ENCODE assay signal across 26 cellular contexts in the genomic region with DNA sequence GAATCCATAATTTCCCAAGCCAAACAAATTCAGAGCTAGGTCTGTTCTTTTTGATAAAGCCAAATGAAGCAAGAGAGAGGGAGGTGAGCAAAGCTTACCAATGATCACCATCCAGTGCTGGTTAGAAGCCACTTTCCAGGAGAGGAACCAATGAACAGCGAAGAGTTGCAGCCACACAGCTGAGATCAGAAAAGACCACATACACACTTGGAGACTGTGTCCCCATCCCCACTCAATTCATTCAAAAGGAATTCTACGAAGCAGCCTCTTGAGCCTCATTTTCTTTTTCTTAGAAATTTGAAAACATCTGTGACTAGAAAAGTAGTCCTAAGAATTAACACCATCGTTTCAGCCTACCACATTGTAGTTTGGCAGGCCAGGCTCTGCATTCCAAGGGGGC. TPM values are rescaled to one million over a fixed set of nuclear protein-coding genes. Genes with fewer than 3 reads are reported as not detected.
DNase-seq lines count a peak whose midpoint lies in the region; ATAC-seq, FAIRE-seq and TF ChIP-seq lines count a peak whose summit lies in the region.
"Had no signal": no experiment of that assay in that cellular context is flagged by ENCODE, and none has a peak within 500 bp of the region (broad histone marks: within the 10 kb centered on the region; RNA-seq: fewer than 3 reads in every experiment).

No MANE protein-coding gene starts in this region.

- no peak for TF ChIP-seq POLR2A in HepG2 (IDR thresholded peaks at IDR 0.05; ENCODE audit: insufficient read depth in 1 of 2, low read depth in 2 of 2, low read length in 2 of 2)
- TF ChIP-seq POLR2A in right lobe of liver (IDR thresholded peaks at IDR 0.05): no peak
- TF ChIP-seq POLR2A in stomach (IDR thresholded peaks at IDR 0.05): no peak

- H2BK15ac ChIP-seq in mesenchymal stem cell (ENCODE audit: low read depth, poor library complexity, severe bottlenecking): no peak overlapping the region

- no peak overlapping the region for H2AFZ ChIP-seq in HepG2 (ENCODE audit: low read length)
- H2AFZ ChIP-seq in mesenchymal stem cell (ENCODE audit: low read depth, low read length): no peak overlapping the region
- H2AFZ ChIP-seq: GM23338 had no signal

- H3K4me1 ChIP-seq in HepG2 (ENCODE audit: insufficient read depth, low read length) (peaks cover 27% of the 10 kb centered on the region), right lobe of liver (peaks cover 0 to 38% (median 14%) of the 10 kb centered on the region in 4 donors), mesenchymal stem cell (ENCODE audit: control insufficient read depth, insufficient read depth, low read depth, low read length) (peaks cover 5% of the 10 kb centered on the region), stomach (peaks cover 11 to 65% (median 40%) of the 10 kb centered on the region in 4 donors)

- H3K27me3 ChIP-seq in HepG2 (ENCODE audit: control insufficient read depth in 1 of 2, insufficient read depth in 2 of 2, low read length in 2 of 2) (peaks cover 0 to under 1% of the 10 kb centered on the region in 2 experiments; a peak in 1 of 5 replicates), right lobe of liver (no peaks in the 10 kb centered on the region), mesenchymal stem cell (ENCODE audit: control insufficient read depth in 1 of 2, insufficient read depth in 1 of 2, low read length in 2 of 2) (peaks cover 7 to 8% of the 10 kb centered on the region in 2 experiments), stomach (no peaks in the 10 kb centered on the region)
- H3K27me3 ChIP-seq: BE2C, SJCRH30 had no signal

- FAIRE-seq in HepG2 (lab: Jason Lieb, UNC): no peak
- FAIRE-seq: HTR-8/SVneo had no signal

- no peaks in the 10 kb centered on the region for H4K20me1 ChIP-seq in HepG2 (ENCODE audit: insufficient read depth, low read length)

- H3K23ac ChIP-seq in mesenchymal stem cell (ENCODE audit: low read length in 2 of 2): no peak overlapping the region

- H3K36me3 Mint-ChIP-seq in T-helper 2 cell treated with Interferon-gamma antibody and Interleukin-4, amounts not matched to agents 5 μg/mL and 100 μg/mL, for 36 hours (ENCODE audit: low read depth): peaks cover 46% of the 10 kb centered on the region

- no peak overlapping the region for H3K9ac ChIP-seq in HepG2 (ENCODE audit: insufficient read depth, low read depth, low read length)
- peak overlapping the region; percentile 9 for H3K9ac ChIP-seq in mesenchymal stem cell (ENCODE audit: low read length)

- no peaks in the 10 kb centered on the region for H3K9me3 Mint-ChIP-seq in T-helper 2 cell treated with Interferon-gamma antibody and Interleukin-4, amounts not matched to agents 5 μg/mL and 100 μg/mL, for 36 hours
- H3K9me3 Mint-ChIP-seq: GM23338 had no signal

- H4K8ac ChIP-seq in mesenchymal stem cell (ENCODE audit: low read length): no peak overlapping the region

- H3K14ac ChIP-seq in mesenchymal stem cell (ENCODE audit: low read length in 2 of 2): no peak overlapping the region

- H3K4me3 Mint-ChIP-seq in T-helper 2 cell treated with Interferon-gamma antibody and Interleukin-4, amounts not matched to agents 5 μg/mL and 100 μg/mL, for 36 hours: no peak overlapping the region
- H3K4me3 Mint-ChIP-seq: GM23338 had no signal

- H3K79me2 ChIP-seq in HepG2 (ENCODE audit: insufficient read depth, low read length): no peaks in the 10 kb centered on the region

- H3K79me1 ChIP-seq in mesenchymal stem cell (replicated peaks; ENCODE audit: low read length, poor library complexity, severe bottlenecking): peaks cover 33% of the 10 kb centered on the region

- H2BK5ac ChIP-seq in mesenchymal stem cell (ENCODE audit: low read depth, low read length, poor library complexity, severe bottlenecking): no peak overlapping the region

- no peak overlapping the region for H4K91ac ChIP-seq in mesenchymal stem cell (ENCODE audit: low read length)

- no peak for TF ChIP-seq RAD21 in HepG2 (CRISPR knock-in tag; IDR thresholded peaks at IDR 0.05)

- in situ Hi-C loops in HepG2 (cut with HindIII; ENCODE audit: extremely low pct_ligation_motif_present, low pct_unique_long_range_greater_than_20kb): loop anchor here (5.0 kb wide), 1 partner anchor 62 kb away; no protein-coding TSS in a partner anchor

- H3K36me3 ChIP-seq in HepG2 (replicated peaks in 1 of 2; ENCODE audit: control insufficient read depth in 1 of 2, insufficient read depth in 2 of 2, low read length in 2 of 2) (peaks cover 28 to 55% of the 10 kb centered on the region in 2 experiments), right lobe of liver (peaks cover 8 to 56% (median 38%) of the 10 kb centered on the region in 4 donors), mesenchymal stem cell (ENCODE audit: control insufficient read depth in 1 of 2, insufficient read depth in 2 of 2, low read depth in 1 of 2, low read length in 2 of 2) (peaks cover 46 to 59% of the 10 kb centered on the region in 2 experiments), stomach (peaks cover 56 to 61% (median 58%) of the 10 kb centered on the region in 4 donors)

- H2BK120ac ChIP-seq in mesenchymal stem cell (ENCODE audit: low read depth, low read length): no peak overlapping the region

- no TSS peak for BruUV-seq in HepG2 (replicated peaks; lab: Mats Ljungman, UMichigan)

- no peak overlapping the region for H2BK12ac ChIP-seq in mesenchymal stem cell (ENCODE audit: low read length in 2 of 2)

- TF ChIP-seq EP300 in HepG2 (IDR thresholded peaks at IDR 0.05; ENCODE audit: low read depth in 2 of 2, low read length in 2 of 2) (no peak), HepG2 (CRISPR knock-in tag; IDR thresholded peaks at IDR 0.05; ENCODE audit: borderline replicate concordance) (no peak), stomach (IDR thresholded peaks at IDR 0.05) (no peak)

- peaks cover 7% of the 10 kb centered on the region for H3K4me1 Mint-ChIP-seq in T-helper 2 cell treated with Interferon-gamma antibody and Interleukin-4, amounts not matched to agents 5 μg/mL and 100 μg/mL, for 36 hours (ENCODE audit: low read depth)

- intact Hi-C loops in HepG2 (cut with micrococcal nuclease; ENCODE audit: unreplicated experiment): no loop called here
- intact Hi-C loops in right lobe of liver (cut with DNase I): loop anchor here in 1 of 2 donors (10.0 kb wide), 1 partner anchor 75 kb away; no protein-coding TSS in a partner anchor
- intact Hi-C loops in stomach (cut with DNase I; ENCODE audit: low total_unique reads): no loop called here

- no peaks in the 10 kb centered on the region for H3K9me3 ChIP-seq in HepG2 (ENCODE audit: low read length)
- no peaks in the 10 kb centered on the region for H3K9me3 ChIP-seq in right lobe of liver
- no peaks in the 10 kb centered on the region for H3K9me3 ChIP-seq in mesenchymal stem cell (ENCODE audit: control insufficient read depth, low read length)
- no peaks in the 10 kb centered on the region for H3K9me3 ChIP-seq in stomach
- H3K9me3 ChIP-seq: BE2C, SJCRH30 had no signal

- peaks cover 3% of the 10 kb centered on the region for H3K27me3 Mint-ChIP-seq in T-helper 2 cell treated with Interferon-gamma antibody and Interleukin-4, amounts not matched to agents 5 μg/mL and 100 μg/mL, for 36 hours (ENCODE audit: low read depth)

- WGBS in HepG2 (ENCODE audit: low lambda C conversion rate): 97% methylated on average over 3 of the region's 3 CpGs
- 75% methylated on average over 3 of the region's 3 CpGs for WGBS in right lobe of liver (ENCODE audit: insufficient coverage, low coverage, low lambda C conversion rate, missing lambda C conversion rate)
- WGBS in mesenchymal stem cell: 100% methylated on average over 3 of the region's 3 CpGs
- WGBS in stomach, 5 donors: 70 to 83% (median 79%) methylated on average over 3 of the region's 3 CpGs

- H3K27ac Mint-ChIP-seq in T-helper 2 cell treated with Interferon-gamma antibody and Interleukin-4, amounts not matched to agents 5 μg/mL and 100 μg/mL, for 36 hours: peak overlapping the region; percentile 53
- H3K27ac Mint-ChIP-seq: GM23338 had no signal

- H3K27ac ChIP-seq in HepG2 (ENCODE audit: extremely low read length, insufficient read depth, low read length) (no peak overlapping the region), right lobe of liver (peak overlapping the region in 1 of 3 donors; percentile 85), mesenchymal stem cell (ENCODE audit: low read length, poor library complexity, severe bottlenecking) (no peak overlapping the region), stomach (peak overlapping the region in 2 of 5 donors; percentile 36 to 58)
- H3K27ac ChIP-seq: 22Rv1, HL-60, RWPE1, SJCRH30 had no signal

- TF ChIP-seq CTCF in HepG2 (CRISPR knock-in tag; IDR thresholded peaks at IDR 0.05) (no peak), right lobe of liver (IDR thresholded peaks at IDR 0.05) (no peak), stomach (IDR thresholded peaks at IDR 0.05) (no peak)

- H3K4me3 ChIP-seq in HepG2 (replicated peaks in 1 of 3; ENCODE audit: insufficient read depth in 1 of 3, low read depth in 2 of 3, low read length in 3 of 3) (no peak overlapping the region), right lobe of liver (no peak overlapping the region), mesenchymal stem cell (ENCODE audit: insufficient read depth in 1 of 2, low read depth in 1 of 2, low read length in 2 of 2) (no peak overlapping the region), stomach (no peak overlapping the region)
- H3K4me3 ChIP-seq: GM23338, SJCRH30 had no signal

- POLR2A ChIA-PET in HepG2 (lab: Yijun Ruan, JAX): no interaction called here

- ATAC-seq in HepG2 (no peak), right lobe of liver (no peak)
- ATAC-seq: GM23338, HCT116, PC-3 had no signal

- no peak overlapping the region for H3K18ac ChIP-seq in mesenchymal stem cell (ENCODE audit: low read depth in 1 of 2, low read length in 2 of 2)

- H3K4me2 ChIP-seq in HepG2 (ENCODE audit: low read depth, low read length) (no peak overlapping the region), mesenchymal stem cell (ENCODE audit: low read length, poor library complexity, severe bottlenecking) (no peak overlapping the region)
- H3K4me2 ChIP-seq: GM23338 had no signal

- H3K4ac ChIP-seq in mesenchymal stem cell (ENCODE audit: low read depth in 1 of 2, low read length in 2 of 2): no peak overlapping the region

- no peak overlapping the region for H2AK5ac ChIP-seq in mesenchymal stem cell (ENCODE audit: low read length, severe bottlenecking)

- CTCF ChIA-PET in HepG2 (lab: Yijun Ruan, JAX; ENCODE audit: low intra/inter-chr PET ratio, low total read pairs): no interaction called here

- DNase-seq in T-helper 2 cell treated with Interferon-gamma antibody and Interleukin-4, amounts not matched to agents 5 μg/mL and 100 μg/mL, for 36 hours (ENCODE audit: low spot score): no peak
- DNase-seq in T-helper 2 cell: no peak
- DNase-seq in HepG2 (ENCODE audit: low spot score): no peak
- DNase-seq in right lobe of liver: no peak
- no peak for DNase-seq in mesenchymal stem cell
- no peak for DNase-seq in stimulated activated naive CD4-positive, alpha-beta T cell (lab: John Stamatoyannopoulos, UW)
- DNase-seq in Ammon's horn (ENCODE audit: low spot score): no peak
- no peak for DNase-seq in stomach
- DNase-seq: BE2C, GF-D8, MV-4-11, NCI-H1417 treated with DMSO at 0.1 percent for 48 hours, NCI-H1930, NCI-H2171 treated with DMSO at 0.1 percent for 48 hours, NCI-H446 treated with DMSO at 0.1 percent for 48 hours, NCI-H748 treated with DMSO at 0.1 percent for 48 hours, PC-3, SJCRH30 had no signal

RNA-seq across cellular contexts. Expression of a gene that starts 9.1 kb away (rescaled TPM):
- total RNA-seq in HepG2 (2016; rRNA removed; fragmentation: Illumina TruSeq; extraction: Trizol) (37.9 and 41.7 TPM in 2 replicates), right lobe of liver (10 to 100 TPM; 23.6 to 48.6 (median 33.1) TPM), stomach (100 to 1,000 TPM in 1 of 5 donors, 10 to 100 TPM in 4; 20.4 to 137 (median 24.2) TPM)
- total RNA-seq in HepG2 (2016; cell fraction: cytosol; rRNA removed; fragmentation: Illumina TruSeq; extraction: Trizol; ENCODE audit: low read depth): 25.3 and 28.6 TPM in 2 replicates
- total RNA-seq in HepG2 (2016; cell fraction: insoluble cytoplasmic fraction; rRNA removed; fragmentation: Illumina TruSeq; extraction: Trizol): 30.4 and 39.8 TPM in 2 replicates
- 62.1 and 67.2 TPM in 2 replicates for total RNA-seq in HepG2 (2016; cell fraction: membrane; rRNA removed; fragmentation: Illumina TruSeq; extraction: Trizol)
- total RNA-seq in HepG2 (2016; cell fraction: nucleus; rRNA removed; fragmentation: Illumina TruSeq; extraction: Trizol): 22.1 and 39.3 TPM in 2 replicates
- polyA plus RNA-seq in HepG2 (2011; rRNA removed) (11.7 and 12.0 TPM in 2 replicates), stomach (10 to 100 TPM; 25.0 to 32.8 (median 31.9) TPM)
- 8.0 and 9.6 TPM in 2 replicates for polyA plus RNA-seq in HepG2 (2011; cell fraction: cytosol; rRNA removed)
- polyA plus RNA-seq in HepG2 (2011; cell fraction: nucleus; rRNA removed): 14.6 and 16.1 TPM in 2 replicates
- polyA plus RNA-seq in HepG2 (2012): 38.7 and 55.5 TPM in 2 replicates
- polyA plus RNA-seq in HepG2 (2016; cell fraction: cytosol; fragmentation: Illumina TruSeq; extraction: Trizol; ENCODE audit: low read depth): 54.7 and 56.1 TPM in 2 replicates
- 55.4 and 68.5 TPM in 2 replicates for polyA plus RNA-seq in HepG2 (2016; cell fraction: insoluble cytoplasmic fraction; fragmentation: Illumina TruSeq; extraction: Trizol; ENCODE audit: low read depth)
- polyA plus RNA-seq in HepG2 (2016; cell fraction: membrane; fragmentation: Illumina TruSeq; extraction: Trizol; ENCODE audit: low read depth): 93.4 and 96.6 TPM in 2 replicates
- 82.9 and 88.0 TPM in 2 replicates for polyA plus RNA-seq in HepG2 (2016; cell fraction: nucleus; fragmentation: Illumina TruSeq; extraction: Trizol; ENCODE audit: insufficient read depth, low read depth)
- polyA minus RNA-seq in HepG2 (2011; rRNA and poly(A)+ RNA removed; ENCODE audit: low replicate concordance): 7.3 and 19.3 TPM in 2 replicates
- 8.6 and 10.4 TPM in 2 replicates for polyA minus RNA-seq in HepG2 (2011; cell fraction: cytosol; rRNA and poly(A)+ RNA removed)
- 10.8 and 15.2 TPM in 2 replicates for polyA minus RNA-seq in HepG2 (2011; cell fraction: nucleus; rRNA and poly(A)+ RNA removed)
- 51.6 TPM for polyA plus RNA-seq in mesenchymal stem cell (2013, experiment 1 of 2)
- polyA plus RNA-seq in mesenchymal stem cell (2013, experiment 2 of 2): 50.8 TPM

RNA-seq across cellular contexts. Expression of a gene that starts 18.2 kb away (rescaled TPM):
- total RNA-seq in HepG2 (2016; rRNA removed; fragmentation: Illumina TruSeq; extraction: Trizol) (0.07 TPM in 1 of 2 replicates, not detected in the other), right lobe of liver (under 1 TPM in 1 of 6 experiments, not detected in 5; 0.07 TPM), stomach (under 1 TPM in 2 of 5 donors, not detected in 3; under 0.01 to 0.37 TPM)
- total RNA-seq in HepG2 (2016; cell fraction: cytosol; rRNA removed; fragmentation: Illumina TruSeq; extraction: Trizol; ENCODE audit: low read depth): not detected in 2 replicates
- total RNA-seq in HepG2 (2016; cell fraction: insoluble cytoplasmic fraction; rRNA removed; fragmentation: Illumina TruSeq; extraction: Trizol): 0.06 TPM in 1 of 2 replicates, not detected in the other
- not detected in 2 replicates for total RNA-seq in HepG2 (2016; cell fraction: membrane; rRNA removed; fragmentation: Illumina TruSeq; extraction: Trizol)
- 0.19 TPM in 1 of 2 replicates, not detected in the other for total RNA-seq in HepG2 (2016; cell fraction: nucleus; rRNA removed; fragmentation: Illumina TruSeq; extraction: Trizol)
- polyA plus RNA-seq in HepG2 (2011; rRNA removed) (0.03 and 0.07 TPM in 2 replicates), stomach (under 1 TPM in 2 of 3 donors, not detected in 1; 0.12 to 0.38 TPM)
- polyA plus RNA-seq in HepG2 (2011; cell fraction: cytosol; rRNA removed): 0.01 TPM in 1 of 2 replicates, not detected in the other
- polyA plus RNA-seq in HepG2 (2011; cell fraction: nucleus; rRNA removed): 0.07 and 0.18 TPM in 2 replicates
- 0.04 and 0.07 TPM in 2 replicates for polyA plus RNA-seq in HepG2 (2012)
- polyA plus RNA-seq in HepG2 (2016; cell fraction: cytosol; fragmentation: Illumina TruSeq; extraction: Trizol; ENCODE audit: low read depth): not detected in 2 replicates
- polyA plus RNA-seq in HepG2 (2016; cell fraction: insoluble cytoplasmic fraction; fragmentation: Illumina TruSeq; extraction: Trizol; ENCODE audit: low read depth): not detected in 2 replicates
- not detected in 2 replicates for polyA plus RNA-seq in HepG2 (2016; cell fraction: membrane; fragmentation: Illumina TruSeq; extraction: Trizol; ENCODE audit: low read depth)
- polyA plus RNA-seq in HepG2 (2016; cell fraction: nucleus; fragmentation: Illumina TruSeq; extraction: Trizol; ENCODE audit: insufficient read depth, low read depth): 0.26 TPM in 1 of 2 replicates, not detected in the other
- polyA minus RNA-seq in HepG2 (2011; rRNA and poly(A)+ RNA removed; ENCODE audit: low replicate concordance): 0.21 and 0.24 TPM in 2 replicates
- polyA minus RNA-seq in HepG2 (2011; cell fraction: cytosol; rRNA and poly(A)+ RNA removed): not detected in 2 replicates
- polyA minus RNA-seq in HepG2 (2011; cell fraction: nucleus; rRNA and poly(A)+ RNA removed): 0.12 and 0.13 TPM in 2 replicates
- polyA plus RNA-seq in mesenchymal stem cell (2013, experiment 1 of 2): not detected
- 0.01 TPM for polyA plus RNA-seq in mesenchymal stem cell (2013, experiment 2 of 2)
- total RNA-seq: PC-3 had no signal

RNA-seq across cellular contexts. Expression of a gene that starts 47.2 kb away (rescaled TPM):
- total RNA-seq in HepG2 (2016; rRNA removed; fragmentation: Illumina TruSeq; extraction: Trizol): not detected in 2 replicates
- total RNA-seq in HepG2 (2016; cell fraction: cytosol; rRNA removed; fragmentation: Illumina TruSeq; extraction: Trizol; ENCODE audit: low read depth): not detected in 2 replicates
- not detected in 2 replicates for total RNA-seq in HepG2 (2016; cell fraction: insoluble cytoplasmic fraction; rRNA removed; fragmentation: Illumina TruSeq; extraction: Trizol)
- not detected in 2 replicates for total RNA-seq in HepG2 (2016; cell fraction: membrane; rRNA removed; fragmentation: Illumina TruSeq; extraction: Trizol)
- not detected in 2 replicates for total RNA-seq in HepG2 (2016; cell fraction: nucleus; rRNA removed; fragmentation: Illumina TruSeq; extraction: Trizol)
- not detected in 2 replicates for polyA plus RNA-seq in HepG2 (2011; rRNA removed)
- not detected in 2 replicates for polyA plus RNA-seq in HepG2 (2011; cell fraction: cytosol; rRNA removed)
- polyA plus RNA-seq in HepG2 (2011; cell fraction: nucleus; rRNA removed): not detected in 2 replicates
- not detected in 2 replicates for polyA plus RNA-seq in HepG2 (2012)
- not detected in 2 replicates for polyA plus RNA-seq in HepG2 (2016; cell fraction: cytosol; fragmentation: Illumina TruSeq; extraction: Trizol; ENCODE audit: low read depth)
- polyA plus RNA-seq in HepG2 (2016; cell fraction: insoluble cytoplasmic fraction; fragmentation: Illumina TruSeq; extraction: Trizol; ENCODE audit: low read depth): not detected in 2 replicates
- not detected in 2 replicates for polyA plus RNA-seq in HepG2 (2016; cell fraction: membrane; fragmentation: Illumina TruSeq; extraction: Trizol; ENCODE audit: low read depth)
- not detected in 2 replicates for polyA plus RNA-seq in HepG2 (2016; cell fraction: nucleus; fragmentation: Illumina TruSeq; extraction: Trizol; ENCODE audit: insufficient read depth, low read depth)
- polyA minus RNA-seq in HepG2 (2011; rRNA and poly(A)+ RNA removed; ENCODE audit: low replicate concordance): not detected in 2 replicates
- not detected in 2 replicates for polyA minus RNA-seq in HepG2 (2011; cell fraction: cytosol; rRNA and poly(A)+ RNA removed)
- polyA minus RNA-seq in HepG2 (2011; cell fraction: nucleus; rRNA and poly(A)+ RNA removed): not detected in 2 replicates
- 1 to 10 TPM; 4.0 to 5.6 (median 4.7) TPM for total RNA-seq in right lobe of liver
- polyA plus RNA-seq in mesenchymal stem cell (2013, experiment 1 of 2): 0.01 TPM
- under 0.01 TPM for polyA plus RNA-seq in mesenchymal stem cell (2013, experiment 2 of 2)
- 10 to 100 TPM in 2 of 5 donors, 1 to 10 TPM in 2, under 1 TPM in 1; 0.87 to 13.8 (median 4.9) TPM for total RNA-seq in stomach
- polyA plus RNA-seq in stomach: 1 to 10 TPM; 2.9 to 5.2 (median 4.0) TPM
- total RNA-seq: PC-3 had no signal
- polyA plus RNA-seq: AG04450 had no signal

RNA-seq across cellular contexts. Expression of a gene that starts 47.4 kb away (rescaled TPM):
- total RNA-seq in HepG2 (2016; rRNA removed; fragmentation: Illumina TruSeq; extraction: Trizol) (not detected in 2 replicates), right lobe of liver (1 to 10 TPM in 5 of 6 experiments, under 1 TPM in 1; 0.92 to 2.2 (median 1.4) TPM), stomach (1 to 10 TPM in 2 of 5 donors, under 1 TPM in 1, not detected in 2; 0.18 to 1.7 (median 1.0) TPM)
- not detected in 2 replicates for total RNA-seq in HepG2 (2016; cell fraction: cytosol; rRNA removed; fragmentation: Illumina TruSeq; extraction: Trizol; ENCODE audit: low read depth)
- total RNA-seq in HepG2 (2016; cell fraction: insoluble cytoplasmic fraction; rRNA removed; fragmentation: Illumina TruSeq; extraction: Trizol): not detected in 2 replicates
- not detected in 2 replicates for total RNA-seq in HepG2 (2016; cell fraction: membrane; rRNA removed; fragmentation: Illumina TruSeq; extraction: Trizol)
- total RNA-seq in HepG2 (2016; cell fraction: nucleus; rRNA removed; fragmentation: Illumina TruSeq; extraction: Trizol): not detected in 2 replicates
- polyA plus RNA-seq in HepG2 (2011; rRNA removed) (not detected in 2 replicates), stomach (1 to 10 TPM in 2 of 3 donors, under 1 TPM in 1; 0.81 to 4.1 (median 2.4) TPM)
- polyA plus RNA-seq in HepG2 (2011; cell fraction: cytosol; rRNA removed): not detected in 2 replicates
- polyA plus RNA-seq in HepG2 (2011; cell fraction: nucleus; rRNA removed): not detected in 2 replicates
- polyA plus RNA-seq in HepG2 (2012): not detected in 2 replicates
- polyA plus RNA-seq in HepG2 (2016; cell fraction: cytosol; fragmentation: Illumina TruSeq; extraction: Trizol; ENCODE audit: low read depth): not detected in 2 replicates
- not detected in 2 replicates for polyA plus RNA-seq in HepG2 (2016; cell fraction: insoluble cytoplasmic fraction; fragmentation: Illumina TruSeq; extraction: Trizol; ENCODE audit: low read depth)
- not detected in 2 replicates for polyA plus RNA-seq in HepG2 (2016; cell fraction: membrane; fragmentation: Illumina TruSeq; extraction: Trizol; ENCODE audit: low read depth)
- polyA plus RNA-seq in HepG2 (2016; cell fraction: nucleus; fragmentation: Illumina TruSeq; extraction: Trizol; ENCODE audit: insufficient read depth, low read depth): not detected in 2 replicates
- polyA minus RNA-seq in HepG2 (2011; rRNA and poly(A)+ RNA removed; ENCODE audit: low replicate concordance): 0.07 TPM in 1 of 2 replicates, not detected in the other
- not detected in 2 replicates for polyA minus RNA-seq in HepG2 (2011; cell fraction: cytosol; rRNA and poly(A)+ RNA removed)
- polyA minus RNA-seq in HepG2 (2011; cell fraction: nucleus; rRNA and poly(A)+ RNA removed): not detected in 2 replicates
- not detected for polyA plus RNA-seq in mesenchymal stem cell (2013, experiment 1 of 2)
- polyA plus RNA-seq in mesenchymal stem cell (2013, experiment 2 of 2): not detected
- total RNA-seq: Daoy, GM23338, PC-3, SJCRH30 had no signal
- polyA plus RNA-seq: AG04450 had no signal

RNA-seq across cellular contexts. Expression of a gene that starts 58.6 kb away (rescaled TPM):
- 70.8 and 94.6 TPM in 2 replicates for total RNA-seq in HepG2 (2016; rRNA removed; fragmentation: Illumina TruSeq; extraction: Trizol)
- total RNA-seq in HepG2 (2016; cell fraction: cytosol; rRNA removed; fragmentation: Illumina TruSeq; extraction: Trizol; ENCODE audit: low read depth): 9.0 and 11.2 TPM in 2 replicates
- 68.0 and 86.8 TPM in 2 replicates for total RNA-seq in HepG2 (2016; cell fraction: insoluble cytoplasmic fraction; rRNA removed; fragmentation: Illumina TruSeq; extraction: Trizol)
- total RNA-seq in HepG2 (2016; cell fraction: membrane; rRNA removed; fragmentation: Illumina TruSeq; extraction: Trizol): 39.0 and 39.7 TPM in 2 replicates
- 58.4 and 70.1 TPM in 2 replicates for total RNA-seq in HepG2 (2016; cell fraction: nucleus; rRNA removed; fragmentation: Illumina TruSeq; extraction: Trizol)
- 78.6 and 86.2 TPM in 2 replicates for polyA plus RNA-seq in HepG2 (2011; rRNA removed)
- 50.2 and 58.9 TPM in 2 replicates for polyA plus RNA-seq in HepG2 (2011; cell fraction: cytosol; rRNA removed)
- 99.9 and 117 TPM in 2 replicates for polyA plus RNA-seq in HepG2 (2011; cell fraction: nucleus; rRNA removed)
- 46.2 and 48.4 TPM in 2 replicates for polyA plus RNA-seq in HepG2 (2012)
- polyA plus RNA-seq in HepG2 (2016; cell fraction: cytosol; fragmentation: Illumina TruSeq; extraction: Trizol; ENCODE audit: low read depth): 2.9 and 3.4 TPM in 2 replicates
- polyA plus RNA-seq in HepG2 (2016; cell fraction: insoluble cytoplasmic fraction; fragmentation: Illumina TruSeq; extraction: Trizol; ENCODE audit: low read depth): 65.0 and 73.2 TPM in 2 replicates
- 14.8 and 16.7 TPM in 2 replicates for polyA plus RNA-seq in HepG2 (2016; cell fraction: membrane; fragmentation: Illumina TruSeq; extraction: Trizol; ENCODE audit: low read depth)
- polyA plus RNA-seq in HepG2 (2016; cell fraction: nucleus; fragmentation: Illumina TruSeq; extraction: Trizol; ENCODE audit: insufficient read depth, low read depth): 73.4 and 80.3 TPM in 2 replicates
- polyA minus RNA-seq in HepG2 (2011; rRNA and poly(A)+ RNA removed; ENCODE audit: low replicate concordance): 183 and 405 TPM in 2 replicates
- 60.8 and 69.1 TPM in 2 replicates for polyA minus RNA-seq in HepG2 (2011; cell fraction: cytosol; rRNA and poly(A)+ RNA removed)
- 94.0 and 140 TPM in 2 replicates for polyA minus RNA-seq in HepG2 (2011; cell fraction: nucleus; rRNA and poly(A)+ RNA removed)
- total RNA-seq in right lobe of liver: 100 to 1,000 TPM in 1 of 6 experiments, 10 to 100 TPM in 5; 69.9 to 105 (median 78.7) TPM
- 93.5 TPM for polyA plus RNA-seq in mesenchymal stem cell (2013, experiment 1 of 2)
- polyA plus RNA-seq in mesenchymal stem cell (2013, experiment 2 of 2): 91.9 TPM
- total RNA-seq in stomach: 100 to 1,000 TPM in 3 of 5 donors, 10 to 100 TPM in 2; 35.6 to 173 (median 110) TPM
- 10 to 100 TPM; 23.6 to 31.3 (median 26.8) TPM for polyA plus RNA-seq in stomach
